In genomic region chr3:191246628-191247027, GRCh38 we compare ENCODE assay signal across 11 cellular contexts. TPM values are rescaled to one million over a fixed set of nuclear protein-coding genes. Genes with fewer than 3 reads are reported as not detected.
A peak's percentile ranks its signal among the peaks of the same experiment; 100 is the strongest.
DNase-seq lines count a peak whose midpoint lies in the region; ATAC-seq and TF ChIP-seq lines count a peak whose summit lies in the region.
"Had no signal": no experiment of that assay in that cellular context is flagged by ENCODE, and none has a peak within 500 bp of the region (broad histone marks: within the 10 kb centered on the region; RNA-seq: fewer than 3 reads in every experiment).

No MANE protein-coding gene starts in this region.

- ATAC-seq in activated B cell treated with CpG ODN at 0.5 μM for 24 hours (ENCODE audit: low read depth) = no peak

- H3K9me3 Mint-ChIP-seq in activated B cell treated with CpG ODN at 0.5 μM for 24 hours = peaks cover 4% of the 10 kb centered on the region

- CTCF ChIA-PET in activated B cell treated with CpG ODN at 0.5 μM for 24 hours (lab: Charles Lee) = no interaction called here

- intact Hi-C loops in activated B cell treated with CpG ODN at 0.5 μM for 24 hours (cut with micrococcal nuclease) = loop anchor here (1.0 kb wide), 7 partner anchors 8 to 109 kb away; partner anchors contain the start of gene CCDC50

- TF ChIP-seq CTCF in activated B cell treated with CpG ODN at 0.5 μM for 24 hours (IDR thresholded peaks at IDR 0.05) = no peak

- DNase-seq in AG08395 (ENCODE audit: low spot score) (peak; percentile 62), HK-2 (ENCODE audit: unreplicated experiment) (peak; percentile 13), activated B cell treated with CpG ODN at 0.5 μM for 24 hours (no peak), islet precursor cell (peak; percentile 76), GM19240 (ENCODE audit: insufficient read length, low spot score) (no peak), SIG-M5 (lab: John Stamatoyannopoulos, UW) (no peak), activated T-cell treated with anti-CD3 and anti-CD28 coated beads for 4 hours (no peak)
- DNase-seq in stimulated activated CD4-positive, alpha-beta T cell treated with anti-CD3 and anti-CD28 coated beads, Interleukin-4, amount 100 ng/mL, for 4 hours = no peak
- DNase-seq: activated effector memory CD4-positive, alpha-beta T cell treated with anti-CD3 and anti-CD28 coated beads, Interleukin-2, amount 50 U/mL, for 16 hours; NCI-H1436 treated with DMSO at 0.1 percent for 48 hours had no signal

- H3K27me3 Mint-ChIP-seq in activated B cell treated with CpG ODN at 0.5 μM for 24 hours = no peaks in the 10 kb centered on the region
- H3K27me3 Mint-ChIP-seq: CD4-positive, CD25-positive, alpha-beta regulatory T cell had no signal

- H3K4me3 Mint-ChIP-seq in activated B cell treated with CpG ODN at 0.5 μM for 24 hours = peak overlapping the region; percentile 53
- H3K4me3 Mint-ChIP-seq: CD4-positive, CD25-positive, alpha-beta regulatory T cell had no signal

- no peaks in the 10 kb centered on the region for H3K36me3 Mint-ChIP-seq in activated B cell treated with CpG ODN at 0.5 μM for 24 hours (ENCODE audit: low read depth)
- H3K36me3 Mint-ChIP-seq: CD4-positive, CD25-positive, alpha-beta regulatory T cell had no signal

- POLR2A ChIA-PET in activated B cell treated with CpG ODN at 0.5 μM for 24 hours (lab: Charles Lee) = interaction anchor here (0.7 to 4.1 kb wide), 6 partner anchors 14 to 126 kb away, joined by 3 to 19 read pairs (median 6); partner anchors contain the start of genes CCDC50 and UTS2B

- peaks cover 41% of the 10 kb centered on the region for H3K4me1 Mint-ChIP-seq in activated B cell treated with CpG ODN at 0.5 μM for 24 hours

- peak overlapping the region; percentile 91 for H3K27ac Mint-ChIP-seq in activated B cell treated with CpG ODN at 0.5 μM for 24 hours
- H3K27ac Mint-ChIP-seq: CD4-positive, CD25-positive, alpha-beta regulatory T cell had no signal

RNA-seq across cellular contexts. Expression of gene OSTN, which starts 47.6 kb away (rescaled TPM):
- not detected in 2 replicates for total RNA-seq in activated B cell treated with CpG ODN at 0.5 μM for 24 hours
- total RNA-seq: CD4-positive, CD25-positive, alpha-beta regulatory T cell had no signal

Comparison
In these comparisons a context has a peak if more than half of its experiments do, and no peak if none do; other contexts are left out.
1. DNase-seq: peak in AG08395 (single experiment), HK-2 (single experiment) and islet precursor cell (single experiment); none in activated B cell treated with CpG ODN at 0.5 μM for 24 hours (single experiment), GM19240 (single experiment), SIG-M5 (single experiment), activated T-cell treated with anti-CD3 and anti-CD28 coated beads for 4 hours (single experiment) and stimulated activated CD4-positive, alpha-beta T cell treated with anti-CD3 and anti-CD28 coated beads, Interleukin-4, amount 100 ng/mL, for 4 hours (0 of 2).